In genomic region chr14:87494010-87494409, GRCh38 we compare ENCODE assay signal across 19 cellular contexts.
"Had no signal": no experiment of that assay in that cellular context is flagged by ENCODE, and none has a peak within 500 bp of the region (broad histone marks: within the 10 kb centered on the region; RNA-seq: fewer than 3 reads in every experiment).

No MANE protein-coding gene starts in this region.

- H3K4me1 Mint-ChIP-seq: immature natural killer cell, neural crest cell had no signal

- H3K9me3 Mint-ChIP-seq: neural crest cell had no signal

- DNase-seq: activated CD4-positive, alpha-beta T cell treated with anti-CD3 and anti-CD28 coated beads, Interleukin-2, amount 50 U/mL, for 4 hours; activated CD4-positive, CD25-positive, alpha-beta regulatory T cell treated with anti-CD3 and anti-CD28 coated beads, Interleukin-2, amount 50 U/mL, for 72 hours; activated naive CD4-positive, alpha-beta T cell treated with Interleukin-2 at 50 U/mL for 16 hours; activated T-cell treated with anti-CD3 and anti-CD28 coated beads for 4 hours; anterior cingulate cortex; brain microvascular endothelial cell; cortex of kidney; effector CD4-positive, alpha-beta T cell; esophagus squamous epithelium; foreskin fibroblast; immature natural killer cell; left cardiac atrium; lower lobe of right lung; midbrain; ovary; stimulated activated naive CD8-positive, alpha-beta T cell treated with anti-CD3 and anti-CD28 coated beads, Interleukin-15, Interleukin-2, amounts not matched to agents 100 U/mL and 50 U/mL, for 24 hours; trophoblast cell had no signal

- H3K4me3 Mint-ChIP-seq: immature natural killer cell, neural crest cell had no signal

- H3K9me3 ChIP-seq: esophagus squamous epithelium, lower lobe of right lung, ovary had no signal

- H3K36me3 Mint-ChIP-seq: immature natural killer cell had no signal

- H3K27ac Mint-ChIP-seq: immature natural killer cell had no signal

- H3K4me1 ChIP-seq: esophagus squamous epithelium, lower lobe of right lung had no signal

- H3K4me3 ChIP-seq: esophagus squamous epithelium, lower lobe of right lung, ovary had no signal

- H3K27me3 ChIP-seq: brain microvascular endothelial cell, esophagus squamous epithelium, ovary had no signal

- H3K27ac ChIP-seq: brain microvascular endothelial cell, esophagus squamous epithelium, lower lobe of right lung, ovary had no signal

- H3K36me3 ChIP-seq: brain microvascular endothelial cell, esophagus squamous epithelium, lower lobe of right lung, ovary had no signal

- ATAC-seq: left cardiac atrium; lower lobe of right lung; sciatic nerve; stimulated activated naive CD8-positive, alpha-beta T cell treated with anti-CD3 and anti-CD28 coated beads, Interleukin-15, Interleukin-2, amounts not matched to agents 100 U/mL and 50 U/mL, for 24 hours had no signal
